Comparison of ENCODE assay signal across 10 cellular contexts in genomic region chr17:4229627-4230026, GRCh38. TPM values are rescaled to one million over a fixed set of nuclear protein-coding genes. Genes with fewer than 3 reads are reported as not detected.
DNase-seq lines count a peak whose midpoint lies in the region; TF ChIP-seq lines count a peak whose summit lies in the region.
"Had no signal": no experiment of that assay in that cellular context is flagged by ENCODE, and none has a peak within 500 bp of the region (broad histone marks: within the 10 kb centered on the region; RNA-seq: fewer than 3 reads in every experiment).

No MANE protein-coding gene starts in this region.

- CTCF ChIA-PET in CD4-positive, alpha-beta memory T cell (lab: Charles Lee; ENCODE audit: partially characterized antibody) = interaction anchor here (1.2 to 1.7 kb wide), 2 partner anchors 19 to 21 kb away, joined by 4 to 12 read pairs; no protein-coding TSS in a partner anchor

- peak overlapping the region; percentile 9 for H3K27ac ChIP-seq in endodermal cell (ENCODE audit: low read depth, low read length)
- H3K27ac ChIP-seq in CD4-positive, alpha-beta memory T cell (ENCODE audit: low read depth, low read length) = no peak overlapping the region

- in situ Hi-C loops in GM13976 (cut with MboI; ENCODE audit: low sequenced_read_pairs, unreplicated experiment) = no loop called here

- H3K9me3 Mint-ChIP-seq in endodermal cell = no peaks in the 10 kb centered on the region
- no peaks in the 10 kb centered on the region for H3K9me3 Mint-ChIP-seq in CD4-positive, alpha-beta memory T cell

- no peak overlapping the region for H3K4me3 ChIP-seq in endodermal cell (ENCODE audit: low read length)
- H3K4me3 ChIP-seq in CD4-positive, alpha-beta memory T cell (ENCODE audit: low read length in 2 of 2) = no peak overlapping the region

- intact Hi-C loops in CD4-positive, alpha-beta memory T cell (cut with micrococcal nuclease) = no loop called here

- no peaks in the 10 kb centered on the region for H3K9me3 ChIP-seq in endodermal cell (ENCODE audit: control insufficient read depth, low read length)
- H3K9me3 ChIP-seq in CD4-positive, alpha-beta memory T cell (ENCODE audit: control insufficient read depth in 1 of 2, low read length in 2 of 2) = no peaks in the 10 kb centered on the region

- no peaks in the 10 kb centered on the region for H3K4me1 ChIP-seq in endodermal cell (ENCODE audit: control insufficient read depth, insufficient read depth, low read length)
- H3K4me1 ChIP-seq in CD4-positive, alpha-beta memory T cell (ENCODE audit: insufficient read depth, low read length) = peaks cover 21% of the 10 kb centered on the region

- H3K36me3 ChIP-seq in endodermal cell (ENCODE audit: control insufficient read depth, insufficient read depth, low read length) = peaks cover 80% of the 10 kb centered on the region
- H3K36me3 ChIP-seq in CD4-positive, alpha-beta memory T cell (ENCODE audit: insufficient read depth, low read length) = peaks cover 14% of the 10 kb centered on the region

- no peaks in the 10 kb centered on the region for H3K27me3 Mint-ChIP-seq in endodermal cell (ENCODE audit: insufficient read depth)
- no peaks in the 10 kb centered on the region for H3K27me3 Mint-ChIP-seq in CD4-positive, alpha-beta memory T cell

- no peak overlapping the region for H3K9ac ChIP-seq in endodermal cell (ENCODE audit: extremely low read depth, low read length, poor library complexity, severe bottlenecking)

- H3K4me1 Mint-ChIP-seq in endodermal cell = no peaks in the 10 kb centered on the region
- peaks cover 18 to 25% (median 19%) of the 10 kb centered on the region in 4 donors for H3K4me1 Mint-ChIP-seq in CD4-positive, alpha-beta memory T cell

- TF ChIP-seq CTCF in endodermal cell (conservative IDR thresholded peaks at IDR 0.05) (no peak), GM13976 (IDR thresholded peaks at IDR 0.05; ENCODE audit: borderline replicate concordance, control extremely low read depth, extremely low read depth, insufficient read depth, missing control alignments) (no peak)

- POLR2A ChIA-PET in CD4-positive, alpha-beta memory T cell (lab: Charles Lee; ENCODE audit: partially characterized antibody) = no interaction called here

- H3K27me3 ChIP-seq in endodermal cell (ENCODE audit: control insufficient read depth, insufficient read depth, low read length, poor library complexity, severe bottlenecking) = no peaks in the 10 kb centered on the region
- H3K27me3 ChIP-seq in CD4-positive, alpha-beta memory T cell (ENCODE audit: insufficient read depth, low read length) = no peaks in the 10 kb centered on the region

- WGBS in endodermal cell (ENCODE audit: insufficient coverage in 1 of 2, insufficient read length in 1 of 2), 2 experiments = 95 to 96% methylated on average over 5 of the region's 5 CpGs

- peak; percentile 15 for DNase-seq in activated CD8-positive, alpha-beta memory T cell treated with anti-CD3 and anti-CD28 coated beads for 24 hours
- no peak for DNase-seq in activated CD8-positive, alpha-beta memory T cell treated with anti-CD3 and anti-CD28 coated beads, Interleukin-2, amount 50 U/mL, for 48 hours
- DNase-seq in endodermal cell = no peak
- peak; percentile 26 for DNase-seq in mucosa of gallbladder (ENCODE audit: low spot score)
- DNase-seq in GM13976 (ENCODE audit: low spot score) = no peak
- DNase-seq in CD4-positive, alpha-beta memory T cell = no peak
- no peak for DNase-seq in GM19238 (ENCODE audit: insufficient read length, low spot score)
- no peak for DNase-seq in NCI-H1417 (lab: John Stamatoyannopoulos, UW)
- DNase-seq: kidney, NCI-H2107 had no signal

- peak overlapping the region; percentile 82 for H3K27ac Mint-ChIP-seq in endodermal cell
- H3K27ac Mint-ChIP-seq in CD4-positive, alpha-beta memory T cell = peak overlapping the region in 1 of 7 donors; percentile 42

- H3K4me3 Mint-ChIP-seq in endodermal cell = no peak overlapping the region
- H3K4me3 Mint-ChIP-seq in CD4-positive, alpha-beta memory T cell = no peak overlapping the region

- H3K36me3 Mint-ChIP-seq in endodermal cell (ENCODE audit: low read depth) = peaks cover 47% of the 10 kb centered on the region
- peaks cover 35 to 39% of the 10 kb centered on the region in 2 donors for H3K36me3 Mint-ChIP-seq in CD4-positive, alpha-beta memory T cell

RNA-seq across cellular contexts. Expression of gene ANKFY1, which starts 34.2 kb away (rescaled TPM):
- total RNA-seq in endodermal cell (10 to 100 TPM; 48.0 to 62.4 TPM), mucosa of gallbladder (57.5 TPM)
- polyA plus RNA-seq in endodermal cell (2013, experiment 1 of 2) = 42.5 TPM
- polyA plus RNA-seq in endodermal cell (2013, experiment 2 of 2) = 40.5 TPM
- 10 to 100 TPM; 72.7 to 74.7 TPM for total RNA-seq in CD4-positive, alpha-beta memory T cell
- 10 to 100 TPM in 1 of 2 donors, 1 to 10 TPM in 1; 7.9 to 23.0 TPM for polyA plus RNA-seq in CD4-positive, alpha-beta memory T cell

Comparison
In these comparisons a context has a peak if more than half of its experiments do, and no peak if none do; other contexts are left out.
1. DNase-seq: peak in activated CD8-positive, alpha-beta memory T cell treated with anti-CD3 and anti-CD28 coated beads for 24 hours (single experiment) and mucosa of gallbladder (single experiment); none in activated CD8-positive, alpha-beta memory T cell treated with anti-CD3 and anti-CD28 coated beads, Interleukin-2, amount 50 U/mL, for 48 hours (single experiment), endodermal cell (single experiment), GM13976 (single experiment), CD4-positive, alpha-beta memory T cell (0 of 5), GM19238 (single experiment) and NCI-H1417 (0 of 3).